1 cellular context compared by ENCODE assay signal in the genomic region with DNA sequence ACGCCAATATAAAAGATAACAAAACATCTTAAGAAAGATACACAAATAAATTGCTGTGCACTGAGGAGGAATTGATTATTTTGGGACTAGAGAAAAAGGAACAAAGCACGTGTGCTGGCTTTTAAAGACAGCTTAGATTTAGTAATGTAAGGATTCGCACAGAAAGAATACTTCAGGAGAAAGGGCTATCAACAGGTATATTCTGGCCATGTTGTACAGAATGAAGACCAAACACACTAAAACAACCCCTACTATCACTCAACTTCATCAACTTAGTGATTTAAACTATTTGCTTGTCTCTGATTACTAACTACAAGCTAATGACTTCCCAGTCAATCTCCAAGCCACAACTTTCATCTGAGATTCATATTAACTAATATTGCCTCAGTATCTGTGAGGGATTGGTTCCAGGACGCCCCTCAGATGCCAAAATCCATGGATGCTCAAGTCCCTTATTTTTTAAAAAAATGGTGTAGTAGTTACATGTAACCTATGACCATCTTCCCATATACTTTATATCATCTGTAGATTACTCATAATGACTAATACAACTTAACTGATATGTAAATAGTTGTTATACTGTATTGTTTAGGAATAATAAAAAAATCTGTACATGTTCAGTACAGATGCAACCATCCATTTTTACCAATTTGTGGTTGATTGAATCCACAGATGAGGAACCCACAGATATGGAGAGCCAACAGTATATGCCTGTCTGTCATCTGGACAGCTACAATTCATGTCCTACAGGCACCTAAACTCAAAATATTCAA.
TF ChIP-seq lines count a peak whose summit lies in the region.

No MANE protein-coding gene starts in this region.

TF ChIP-seq in GM12891, 5 proteins besides CTCF, POLR2A, EP300 and RAD21:
- no peak for TF ChIP-seq TAF1 (IDR thresholded peaks at IDR 0.05; ENCODE audit: low read depth, low read length)
- TF ChIP-seq POU2F2 (IDR thresholded peaks at IDR 0.05; ENCODE audit: low read depth, low read length): no peak
- no peak for TF ChIP-seq PAX5 (IDR thresholded peaks at IDR 0.05; ENCODE audit: insufficient read depth, low read length, severe bottlenecking)
- no peak for TF ChIP-seq SPI1 (IDR thresholded peaks at IDR 0.05; ENCODE audit: low read depth, low read length)
- no peak for TF ChIP-seq POLR2AphosphoS5 (IDR thresholded peaks at IDR 0.05; ENCODE audit: low read depth, low read length)
